ENCODE assay signal across 8 cellular contexts in genomic region chr12:48002179-48002601, GRCh38.
A peak's percentile ranks its signal among the peaks of the same experiment; 100 is the strongest.
DNase-seq lines count a peak whose midpoint lies in the region; ATAC-seq and TF ChIP-seq lines count a peak whose summit lies in the region.

No MANE protein-coding gene starts in this region.

- H3K27me3 ChIP-seq in WERI-Rb-1 (ENCODE audit: insufficient read depth, low read depth, severe bottlenecking) (peaks cover 44% of the 10 kb centered on the region), stomach smooth muscle (ENCODE audit: control insufficient read depth in 1 of 2, insufficient read depth in 2 of 2, low read length in 2 of 2) (peaks cover 52 to 67% of the 10 kb centered on the region in 2 donors)

- H3K9ac ChIP-seq in stomach smooth muscle (ENCODE audit: low read length in 2 of 2): no peak overlapping the region

- H3K36me3 ChIP-seq in WERI-Rb-1 (no peaks in the 10 kb centered on the region), stomach smooth muscle (ENCODE audit: control insufficient read depth in 2 of 2, insufficient read depth in 2 of 2, low read length in 2 of 2) (no peaks in the 10 kb centered on the region)

- peak overlapping the region; percentile 75 for H3K4me3 Mint-ChIP-seq in T-helper 2 cell treated with Interferon-gamma antibody and Interleukin-4, amounts not matched to agents 5 μg/mL and 100 μg/mL, for 36 hours

- H3K27me3 Mint-ChIP-seq in T-helper 2 cell treated with Interferon-gamma antibody and Interleukin-4, amounts not matched to agents 5 μg/mL and 100 μg/mL, for 36 hours (ENCODE audit: low read depth): peaks cover 93% of the 10 kb centered on the region

- H3K27ac ChIP-seq in WERI-Rb-1: no peak overlapping the region
- H3K27ac ChIP-seq in stomach smooth muscle (ENCODE audit: low read length): no peak overlapping the region

- no peak overlapping the region for H3K27ac Mint-ChIP-seq in T-helper 2 cell treated with Interferon-gamma antibody and Interleukin-4, amounts not matched to agents 5 μg/mL and 100 μg/mL, for 36 hours

- peaks cover 42% of the 10 kb centered on the region for H3K4me1 ChIP-seq in stomach smooth muscle (ENCODE audit: control insufficient read depth, insufficient read depth, low read length)

- H3K4me3 ChIP-seq in WERI-Rb-1 (ENCODE audit: low read depth, low read length): peak overlapping the region; percentile 52
- peak overlapping the region; percentile 10 for H3K4me3 ChIP-seq in iPS-11a (ENCODE audit: low read depth, low read length)
- H3K4me3 ChIP-seq in stomach smooth muscle (ENCODE audit: low read length in 2 of 2): peak overlapping the region; percentile 63 to 77

- no peaks in the 10 kb centered on the region for H3K9me3 Mint-ChIP-seq in T-helper 2 cell treated with Interferon-gamma antibody and Interleukin-4, amounts not matched to agents 5 μg/mL and 100 μg/mL, for 36 hours

- DNase-seq in T-helper 2 cell treated with Interferon-gamma antibody and Interleukin-4, amounts not matched to agents 5 μg/mL and 100 μg/mL, for 36 hours (ENCODE audit: low spot score): no peak
- no peak for DNase-seq in T-helper 2 cell
- no peak for DNase-seq in WERI-Rb-1
- DNase-seq in AG08395 (ENCODE audit: low spot score): no peak
- no peak for DNase-seq in NOMO-1 (lab: John Stamatoyannopoulos, UW; ENCODE audit: unreplicated experiment in 2 of 2)

- no peak for ATAC-seq in GM18870 (IDR thresholded peaks at IDR 0.05; ENCODE audit: unreplicated experiment)

- H3K4me1 Mint-ChIP-seq in T-helper 2 cell treated with Interferon-gamma antibody and Interleukin-4, amounts not matched to agents 5 μg/mL and 100 μg/mL, for 36 hours (ENCODE audit: low read depth): peaks cover 19% of the 10 kb centered on the region

- H3K9me3 ChIP-seq in WERI-Rb-1 (ENCODE audit: severe bottlenecking): no peaks in the 10 kb centered on the region
- no peaks in the 10 kb centered on the region for H3K9me3 ChIP-seq in stomach smooth muscle (ENCODE audit: control insufficient read depth in 2 of 2, low read length in 2 of 2)

- no peak for TF ChIP-seq CTCF in WERI-Rb-1 (IDR thresholded peaks at IDR 0.05; ENCODE audit: low read depth, low read length)

- no peaks in the 10 kb centered on the region for H3K36me3 Mint-ChIP-seq in T-helper 2 cell treated with Interferon-gamma antibody and Interleukin-4, amounts not matched to agents 5 μg/mL and 100 μg/mL, for 36 hours (ENCODE audit: low read depth)

Comparison
In these comparisons a context has a peak if more than half of its experiments do, and no peak if none do; other contexts are left out.
1. H3K4me3 ChIP-seq: peak in every context shown above with its lines; median percentile 70 in stomach smooth muscle; 52 in WERI-Rb-1; 10 in iPS-11a.